19 cellular contexts compared by ENCODE assay signal in genomic region chr6:167571550-167571949, GRCh38.
"Had no signal": no experiment of that assay in that cellular context is flagged by ENCODE, and none has a peak within 500 bp of the region (broad histone marks: within the 10 kb centered on the region; RNA-seq: fewer than 3 reads in every experiment).

No MANE protein-coding gene starts in this region.

- H3K27me3 ChIP-seq: body of pancreas, gastrocnemius medialis, heart right ventricle, left lung, right atrium auricular region had no signal

- H3K36me3 ChIP-seq: gastrocnemius medialis, heart right ventricle, left lung, right atrium auricular region, stomach had no signal

- H3K4me1 Mint-ChIP-seq: activated CD4-positive, alpha-beta T cell treated with anti-CD3 and anti-CD28 coated beads, Interleukin-2, amount 10 ng/mL, durations not matched to agents 24 days and 14 days; central memory CD8-positive, alpha-beta T cell; memory B cell; naive thymus-derived CD8-positive, alpha-beta T cell had no signal

- ATAC-seq: body of pancreas; gastrocnemius medialis; heart right ventricle; left lung; naive thymus-derived CD8-positive, alpha-beta T cell had no signal

- H3K9me3 Mint-ChIP-seq: activated CD4-positive, alpha-beta T cell treated with anti-CD3 and anti-CD28 coated beads, Interleukin-2, amount 10 ng/mL, durations not matched to agents 24 days and 14 days; central memory CD8-positive, alpha-beta T cell; memory B cell; T-helper 2 cell treated with Interferon-gamma antibody and Interleukin-4, amounts not matched to agents 5 μg/mL and 100 μg/mL, for 36 hours had no signal

- H3K27ac ChIP-seq: body of pancreas, epithelial cell of prostate, gastrocnemius medialis, heart right ventricle, left lung, right atrium auricular region, stomach had no signal

- H3K27ac Mint-ChIP-seq: activated CD4-positive, alpha-beta T cell treated with anti-CD3 and anti-CD28 coated beads, Interleukin-2, amount 10 ng/mL, durations not matched to agents 24 days and 14 days; activated naive CD8-positive, alpha-beta T cell; memory B cell; naive thymus-derived CD8-positive, alpha-beta T cell; progenitor cell of endocrine pancreas; T-helper 2 cell treated with Interferon-gamma antibody and Interleukin-4, amounts not matched to agents 5 μg/mL and 100 μg/mL, for 36 hours had no signal

- H3K4me3 Mint-ChIP-seq: activated CD4-positive, alpha-beta T cell treated with anti-CD3 and anti-CD28 coated beads, Interleukin-2, amount 10 ng/mL, durations not matched to agents 24 days and 14 days; activated naive CD8-positive, alpha-beta T cell; central memory CD8-positive, alpha-beta T cell; memory B cell; naive thymus-derived CD8-positive, alpha-beta T cell; T-helper 2 cell treated with Interferon-gamma antibody and Interleukin-4, amounts not matched to agents 5 μg/mL and 100 μg/mL, for 36 hours had no signal

- H3K9me3 ChIP-seq: body of pancreas, gastrocnemius medialis, heart right ventricle, left lung, right atrium auricular region, stomach had no signal

- DNase-seq: activated CD4-positive, alpha-beta T cell treated with anti-CD3 and anti-CD28 coated beads, Interleukin-2, amount 10 ng/mL, durations not matched to agents 24 days and 14 days; activated CD4-positive, CD25-positive, alpha-beta regulatory T cell; activated CD8-positive, alpha-beta memory T cell treated with anti-CD3 and anti-CD28 coated beads for 24 hours; activated gamma-delta T cell treated with Interleukin-2 at 50 U/mL for 16 hours; amygdala; body of pancreas; effector memory CD4-positive, alpha-beta T cell; gastrocnemius medialis; heart right ventricle; naive thymus-derived CD8-positive, alpha-beta T cell; stomach had no signal

- H3K27me3 Mint-ChIP-seq: activated CD4-positive, alpha-beta T cell treated with anti-CD3 and anti-CD28 coated beads, Interleukin-2, amount 10 ng/mL, durations not matched to agents 24 days and 14 days had no signal

- H3K36me3 Mint-ChIP-seq: activated naive CD8-positive, alpha-beta T cell; memory B cell; naive thymus-derived CD8-positive, alpha-beta T cell had no signal

- H3K4me3 ChIP-seq: body of pancreas, gastrocnemius medialis, heart right ventricle, left lung, right atrium auricular region, stomach had no signal
